Comparison of ENCODE assay signal across 17 cellular contexts in genomic region chr10:93150289-93150688, GRCh38.
DNase-seq lines count a peak whose midpoint lies in the region; ATAC-seq lines count a peak whose summit lies in the region.
"Had no signal": no experiment of that assay in that cellular context is flagged by ENCODE, and none has a peak within 500 bp of the region (broad histone marks: within the 10 kb centered on the region; RNA-seq: fewer than 3 reads in every experiment).

No MANE protein-coding gene starts in this region.

- ATAC-seq in HG03432 (IDR thresholded peaks at IDR 0.05; ENCODE audit: unreplicated experiment) (no peak), GM21576 (IDR thresholded peaks at IDR 0.05; ENCODE audit: unreplicated experiment) (no peak)
- ATAC-seq: sciatic nerve had no signal

- intact Hi-C loops in CD4-positive, alpha-beta memory T cell (cut with micrococcal nuclease) = no loop called here

- H3K36me3 ChIP-seq in CD4-positive, alpha-beta memory T cell (ENCODE audit: insufficient read depth, low read length) = no peaks in the 10 kb centered on the region
- H3K36me3 ChIP-seq: adrenal gland had no signal

- H3K4me3 Mint-ChIP-seq in CD4-positive, alpha-beta memory T cell = peak overlapping the region in 5 of 8 donors; percentile 3 to 75 (median 52)
- H3K4me3 Mint-ChIP-seq in T-helper 2 cell treated with Interferon-gamma antibody and Interleukin-4, amounts not matched to agents 5 μg/mL and 100 μg/mL, for 36 hours = no peak overlapping the region
- H3K4me3 Mint-ChIP-seq: CD4-positive, alpha-beta T cell; nephron had no signal

- peaks cover 12 to 22% (median 21%) of the 10 kb centered on the region in 4 donors for H3K4me1 Mint-ChIP-seq in CD4-positive, alpha-beta memory T cell
- H3K4me1 Mint-ChIP-seq in T-helper 2 cell treated with Interferon-gamma antibody and Interleukin-4, amounts not matched to agents 5 μg/mL and 100 μg/mL, for 36 hours (ENCODE audit: low read depth) = peaks cover 9% of the 10 kb centered on the region

- DNase-seq in CD4-positive, alpha-beta memory T cell = peak in 4 of 5 donors; percentile 6 to 15 (median 8)
- DNase-seq in HT-29 (ENCODE audit: low spot score) (peak; percentile 45), iris pigment epithelial cell (ENCODE audit: low read depth) (peak; percentile 72), amniotic stem cell (lab: John Stamatoyannopoulos, UW) (no peak), NCI-H774 (lab: John Stamatoyannopoulos, UW) (no peak)
- DNase-seq in T-helper 2 cell treated with Interferon-gamma antibody and Interleukin-4, amounts not matched to agents 5 μg/mL and 100 μg/mL, for 36 hours (ENCODE audit: low spot score) = peak; percentile 5
- DNase-seq: adrenal gland; CD4-positive, alpha-beta T cell; cortex of kidney; HCEC 1CT; NCI-H1694; NCI-H526 treated with DMSO at 0.1 percent for 48 hours; SHP77 treated with DMSO at 0.1 percent for 48 hours had no signal

- peaks cover 0 to 10% (median 3%) of the 10 kb centered on the region in 8 donors for H3K9me3 Mint-ChIP-seq in CD4-positive, alpha-beta memory T cell
- peaks cover under 1% of the 10 kb centered on the region for H3K9me3 Mint-ChIP-seq in T-helper 2 cell treated with Interferon-gamma antibody and Interleukin-4, amounts not matched to agents 5 μg/mL and 100 μg/mL, for 36 hours
- H3K9me3 Mint-ChIP-seq: CD4-positive, alpha-beta T cell had no signal

- POLR2A ChIA-PET in CD4-positive, alpha-beta memory T cell (lab: Charles Lee; ENCODE audit: partially characterized antibody) = no interaction called here

- H3K9me3 ChIP-seq in CD4-positive, alpha-beta memory T cell (ENCODE audit: control insufficient read depth in 1 of 2, low read length in 2 of 2) = no peaks in the 10 kb centered on the region
- H3K9me3 ChIP-seq: adrenal gland had no signal

- peaks cover 10 to 14% of the 10 kb centered on the region in 2 donors for H3K27me3 Mint-ChIP-seq in CD4-positive, alpha-beta memory T cell
- peaks cover 30% of the 10 kb centered on the region for H3K27me3 Mint-ChIP-seq in T-helper 2 cell treated with Interferon-gamma antibody and Interleukin-4, amounts not matched to agents 5 μg/mL and 100 μg/mL, for 36 hours (ENCODE audit: low read depth)

- H3K4me3 ChIP-seq in CD4-positive, alpha-beta memory T cell (ENCODE audit: low read length in 2 of 2) = no peak overlapping the region
- H3K4me3 ChIP-seq: adrenal gland had no signal

- CTCF ChIA-PET in CD4-positive, alpha-beta memory T cell (lab: Charles Lee; ENCODE audit: partially characterized antibody) = no interaction called here

- H3K4me1 ChIP-seq in CD4-positive, alpha-beta memory T cell (ENCODE audit: insufficient read depth, low read length) = peaks cover 16% of the 10 kb centered on the region
- H3K4me1 ChIP-seq: adrenal gland had no signal

- no peak overlapping the region for H3K27ac ChIP-seq in CD4-positive, alpha-beta memory T cell (ENCODE audit: low read depth, low read length)
- H3K27ac ChIP-seq: adrenal gland had no signal

- H3K36me3 Mint-ChIP-seq in CD4-positive, alpha-beta memory T cell = no peaks in the 10 kb centered on the region
- H3K36me3 Mint-ChIP-seq in T-helper 2 cell treated with Interferon-gamma antibody and Interleukin-4, amounts not matched to agents 5 μg/mL and 100 μg/mL, for 36 hours (ENCODE audit: low read depth) = no peaks in the 10 kb centered on the region

- H3K27ac Mint-ChIP-seq in CD4-positive, alpha-beta memory T cell = peak overlapping the region in 1 of 7 donors; percentile 55
- H3K27ac Mint-ChIP-seq in T-helper 2 cell treated with Interferon-gamma antibody and Interleukin-4, amounts not matched to agents 5 μg/mL and 100 μg/mL, for 36 hours = no peak overlapping the region
- H3K27ac Mint-ChIP-seq: CD4-positive, alpha-beta T cell; nephron had no signal

- H3K27me3 ChIP-seq in CD4-positive, alpha-beta memory T cell (ENCODE audit: insufficient read depth, low read length) = no peaks in the 10 kb centered on the region
- H3K27me3 ChIP-seq: adrenal gland had no signal

Comparison
In these comparisons a context has a peak if more than half of its experiments do, and no peak if none do; other contexts are left out.
1. DNase-seq: peak in CD4-positive, alpha-beta memory T cell (4 of 5), HT-29 (single experiment), T-helper 2 cell treated with Interferon-gamma antibody and Interleukin-4, amounts not matched to agents 5 μg/mL and 100 μg/mL, for 36 hours (single experiment) and iris pigment epithelial cell (single experiment); none in amniotic stem cell (single experiment) and NCI-H774 (single experiment).